Comparison of ENCODE assay signal across 13 cellular contexts in the genomic region with DNA sequence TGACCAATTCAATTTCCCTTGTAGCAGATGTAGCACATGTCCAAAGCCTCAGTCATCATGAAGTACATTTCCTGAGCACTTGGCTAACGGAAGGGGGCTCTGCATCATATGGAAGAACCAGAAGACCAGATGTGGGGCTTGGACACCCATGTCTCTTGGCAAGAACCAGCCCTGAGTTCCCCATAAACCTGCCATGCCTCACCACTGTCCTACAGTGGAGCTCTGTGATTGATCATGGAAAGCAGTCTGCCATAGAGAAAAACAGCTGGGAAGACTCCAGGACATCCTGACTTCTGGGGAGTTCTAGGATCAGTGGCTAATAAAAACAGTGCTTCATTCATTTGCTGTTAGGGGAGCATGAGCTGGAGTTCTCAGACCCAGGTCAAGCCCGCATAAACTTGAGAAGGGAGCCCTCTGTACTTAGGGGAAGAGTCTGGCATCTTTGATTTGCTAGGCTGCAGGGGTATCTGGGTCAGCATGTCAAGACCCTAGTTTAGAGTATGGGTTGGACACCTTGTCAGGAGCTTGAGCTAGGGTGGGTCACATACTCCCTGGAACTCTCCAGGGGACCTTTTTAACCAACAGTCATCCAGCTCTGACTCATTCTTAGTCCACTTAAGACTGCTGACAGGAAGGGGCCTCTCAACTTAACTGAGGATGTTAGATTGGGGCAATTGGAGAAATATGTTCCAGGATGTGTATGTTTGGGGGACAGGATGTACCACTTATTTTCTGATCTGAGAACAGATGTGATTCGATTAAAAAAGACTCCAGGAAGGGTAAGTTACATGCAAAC. TPM values are rescaled to one million over a fixed set of nuclear protein-coding genes. Genes with fewer than 3 reads are reported as not detected.
DNase-seq lines count a peak whose midpoint lies in the region; ATAC-seq, FAIRE-seq and TF ChIP-seq lines count a peak whose summit lies in the region.
"Had no signal": no experiment of that assay in that cellular context is flagged by ENCODE, and none has a peak within 500 bp of the region (broad histone marks: within the 10 kb centered on the region; RNA-seq: fewer than 3 reads in every experiment).

No MANE protein-coding gene starts in this region.

- H3K4me3 ChIP-seq in colonic mucosa = no peak overlapping the region
- H3K4me3 ChIP-seq: PC-9 had no signal

- H3K27ac Mint-ChIP-seq in dendritic cell treated with granulocyte-macrophage colony-stimulating factor and Interleukin-4, amounts not matched to agents 40 ng/mL and 50 ng/mL, for 4 days = peak overlapping the region; percentile 52
- peak overlapping the region; percentile 73 for H3K27ac Mint-ChIP-seq in progenitor cell of endocrine pancreas

- H3K9me3 Mint-ChIP-seq in dendritic cell treated with granulocyte-macrophage colony-stimulating factor and Interleukin-4, amounts not matched to agents 40 ng/mL and 50 ng/mL, for 4 days = no peaks in the 10 kb centered on the region
- H3K9me3 Mint-ChIP-seq in progenitor cell of endocrine pancreas (ENCODE audit: low read depth) = peaks cover 6% of the 10 kb centered on the region

- no peaks in the 10 kb centered on the region for H3K36me3 ChIP-seq in colonic mucosa

- H3K9me3 ChIP-seq in colonic mucosa = no peaks in the 10 kb centered on the region

- no peaks in the 10 kb centered on the region for H3K36me3 Mint-ChIP-seq in dendritic cell treated with granulocyte-macrophage colony-stimulating factor and Interleukin-4, amounts not matched to agents 40 ng/mL and 50 ng/mL, for 4 days (ENCODE audit: low read depth)
- H3K36me3 Mint-ChIP-seq in progenitor cell of endocrine pancreas (ENCODE audit: insufficient read depth) = no peaks in the 10 kb centered on the region

- DNase-seq in GM12892 (ENCODE audit: insufficient read length) (no peak), NOMO-1 treated with DMSO at 0.1 percent for 48 hours (lab: John Stamatoyannopoulos, UW; ENCODE audit: unreplicated experiment) (peak; percentile 29), progenitor cell of endocrine pancreas (ENCODE audit: low spot score, unreplicated experiment) (no peak), NCI-H1092 treated with DMSO at 0.1 percent for 48 hours (lab: John Stamatoyannopoulos, UW) (no peak), colonic mucosa (no peak)
- DNase-seq: activated CD4-positive, alpha-beta T cell treated with anti-CD3 and anti-CD28 coated beads, Interleukin-2, amount 50 U/mL, for 48 hours; NCI-H1436; PC-9 had no signal

- ATAC-seq in GM21381 (IDR thresholded peaks at IDR 0.05; ENCODE audit: unreplicated experiment) (no peak), GM18907 (IDR thresholded peaks at IDR 0.05; ENCODE audit: unreplicated experiment) (no peak)

- intact Hi-C loops in dendritic cell treated with granulocyte-macrophage colony-stimulating factor and Interleukin-4, amounts not matched to agents 40 ng/mL and 50 ng/mL, for 4 days (cut with micrococcal nuclease) = no loop called here
- intact Hi-C loops in colonic mucosa (cut with DNase I) = no loop called here

- H3K4me1 Mint-ChIP-seq in dendritic cell treated with granulocyte-macrophage colony-stimulating factor and Interleukin-4, amounts not matched to agents 40 ng/mL and 50 ng/mL, for 4 days (ENCODE audit: low read depth) = peaks cover 57% of the 10 kb centered on the region
- peaks cover 7% of the 10 kb centered on the region for H3K4me1 Mint-ChIP-seq in progenitor cell of endocrine pancreas (ENCODE audit: low read depth)

- no peak for TF ChIP-seq CTCF in progenitor cell of endocrine pancreas (IDR thresholded peaks at IDR 0.05; ENCODE audit: unreplicated experiment)
- TF ChIP-seq CTCF in colonic mucosa (IDR thresholded peaks at IDR 0.05) = no peak

- H3K4me3 Mint-ChIP-seq in dendritic cell treated with granulocyte-macrophage colony-stimulating factor and Interleukin-4, amounts not matched to agents 40 ng/mL and 50 ng/mL, for 4 days = no peak overlapping the region
- H3K4me3 Mint-ChIP-seq in progenitor cell of endocrine pancreas (ENCODE audit: low read depth) = no peak overlapping the region
- H3K4me3 Mint-ChIP-seq: neural crest cell had no signal

- FAIRE-seq in GM12892 (lab: Jason Lieb, UNC) = peak; percentile 58
- FAIRE-seq: G401.6 had no signal

- H3K9ac ChIP-seq in colonic mucosa (ENCODE audit: low read depth in 2 of 2, low read length in 2 of 2) = no peak overlapping the region

- no peak for TF ChIP-seq POLR2A in GM12892 (IDR thresholded peaks at IDR 0.05; ENCODE audit: low read depth, low read length)

- H3K4me1 ChIP-seq in colonic mucosa = peaks cover under 1% of the 10 kb centered on the region

- no peaks in the 10 kb centered on the region for H3K27me3 Mint-ChIP-seq in dendritic cell treated with granulocyte-macrophage colony-stimulating factor and Interleukin-4, amounts not matched to agents 40 ng/mL and 50 ng/mL, for 4 days
- H3K27me3 Mint-ChIP-seq in progenitor cell of endocrine pancreas = no peaks in the 10 kb centered on the region

- no peaks in the 10 kb centered on the region for H3K27me3 ChIP-seq in colonic mucosa

- H3K27ac ChIP-seq in colonic mucosa = no peak overlapping the region
- H3K27ac ChIP-seq: PC-9 had no signal

RNA-seq across cellular contexts. Expression of a gene that starts 26.3 kb away (rescaled TPM):
- polyA plus RNA-seq in GM12892 (2012; ENCODE audit: missing spikeins) = 5.6 TPM
- total RNA-seq in progenitor cell of endocrine pancreas (18.6 and 19.9 TPM in 2 replicates), colonic mucosa (10 to 100 TPM; 19.1 to 21.2 TPM)
